Comparison of ENCODE assay signal across 21 cellular contexts in the genomic region with DNA sequence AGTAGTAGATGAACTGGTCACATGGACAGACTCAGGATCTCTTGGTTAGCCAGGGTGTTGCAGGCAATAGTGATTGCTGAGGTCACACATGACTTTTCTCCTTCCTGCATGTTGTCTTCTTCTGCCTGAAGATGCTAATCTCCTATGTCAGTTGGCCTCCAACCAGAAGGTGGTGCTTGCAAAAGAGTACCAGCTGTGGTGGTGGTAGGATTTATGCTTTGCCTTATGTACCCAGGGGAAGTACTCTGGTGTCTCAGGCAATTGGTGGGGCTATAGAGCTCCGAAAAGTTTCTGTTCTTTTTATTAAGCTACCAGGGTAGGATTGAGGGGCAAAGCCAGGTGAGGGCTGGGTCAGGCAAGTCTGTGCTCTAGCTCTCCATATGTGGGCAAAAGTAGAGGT.
DNase-seq lines count a peak whose midpoint lies in the region; FAIRE-seq and TF ChIP-seq lines count a peak whose summit lies in the region.
"Had no signal": no experiment of that assay in that cellular context is flagged by ENCODE, and none has a peak within 500 bp of the region (broad histone marks: within the 10 kb centered on the region; RNA-seq: fewer than 3 reads in every experiment).

No MANE protein-coding gene starts in this region.

- no peak overlapping the region for H3K27ac Mint-ChIP-seq in activated CD4-positive, alpha-beta T cell treated with anti-CD3 and anti-CD28 coated beads, Interleukin-2, amount 10 ng/mL, durations not matched to agents 24 days and 14 days
- H3K27ac Mint-ChIP-seq: B cell; T-helper 1 cell treated with Interleukin-12 subunit alpha and Interleukin-12 subunit beta and Interleukin-4 antibody, amounts not matched to agents 30 μg/mL and 1 μg/mL, for 36 hours had no signal

- peaks cover 0 to 7% (median 2%) of the 10 kb centered on the region in 4 donors for H3K9me3 ChIP-seq in esophagus muscularis mucosa
- H3K9me3 ChIP-seq in HAP-1 = no peaks in the 10 kb centered on the region
- H3K9me3 ChIP-seq: MG63 had no signal

- in situ Hi-C loops in HAP-1 (cut with MboI; ENCODE audit: low sequenced_read_pairs) = no loop called here

- no peak overlapping the region for H3K4me3 Mint-ChIP-seq in activated CD4-positive, alpha-beta T cell treated with anti-CD3 and anti-CD28 coated beads, Interleukin-2, amount 10 ng/mL, durations not matched to agents 24 days and 14 days
- H3K4me3 Mint-ChIP-seq: B cell; T-helper 1 cell treated with Interleukin-12 subunit alpha and Interleukin-12 subunit beta and Interleukin-4 antibody, amounts not matched to agents 30 μg/mL and 1 μg/mL, for 36 hours had no signal

- WGBS in esophagus muscularis mucosa = 83% methylated on average over 1 of the region's 1 CpG

- no peak overlapping the region for H3K27ac ChIP-seq in esophagus muscularis mucosa (replicated peaks in 1 of 4)

- FAIRE-seq in frontal cortex (lab: Jason Lieb, UNC) = no peak
- FAIRE-seq: A204.1, D721Med, RCC 7860 had no signal

- H3K36me3 Mint-ChIP-seq in activated CD4-positive, alpha-beta T cell treated with anti-CD3 and anti-CD28 coated beads, Interleukin-2, amount 10 ng/mL, durations not matched to agents 24 days and 14 days (ENCODE audit: low read depth) = peaks cover 7% of the 10 kb centered on the region

- peaks cover 35% of the 10 kb centered on the region for H3K9me3 Mint-ChIP-seq in activated CD4-positive, alpha-beta T cell treated with anti-CD3 and anti-CD28 coated beads, Interleukin-2, amount 10 ng/mL, durations not matched to agents 24 days and 14 days

- H3K27me3 ChIP-seq in esophagus muscularis mucosa = no peaks in the 10 kb centered on the region
- no peaks in the 10 kb centered on the region for H3K27me3 ChIP-seq in HAP-1 (ENCODE audit: low read depth)
- H3K27me3 ChIP-seq: MG63 had no signal

- intact Hi-C loops in activated CD4-positive, alpha-beta T cell treated with anti-CD3 and anti-CD28 coated beads, Interleukin-2, amount 10 ng/mL, durations not matched to agents 24 days and 14 days (cut with micrococcal nuclease) = no loop called here
- intact Hi-C loops in esophagus muscularis mucosa (cut with DNase I) = no loop called here

- H3K4me1 ChIP-seq in esophagus muscularis mucosa (no peaks in the 10 kb centered on the region), HAP-1 (no peaks in the 10 kb centered on the region)

- H3K4me1 Mint-ChIP-seq in activated CD4-positive, alpha-beta T cell treated with anti-CD3 and anti-CD28 coated beads, Interleukin-2, amount 10 ng/mL, durations not matched to agents 24 days and 14 days = peaks cover 6% of the 10 kb centered on the region

- no peak for TF ChIP-seq EP300 in esophagus muscularis mucosa (IDR thresholded peaks at IDR 0.05)

- TF ChIP-seq CTCF in esophagus muscularis mucosa (IDR thresholded peaks at IDR 0.05) = no peak

- peak; percentile 40 for DNase-seq in activated CD4-positive, alpha-beta T cell treated with anti-CD3 and anti-CD28 coated beads, Interleukin-2, amount 10 ng/mL, durations not matched to agents 24 days and 14 days
- no peak for DNase-seq in activated CD4-positive, alpha-beta T cell treated with anti-CD3 and anti-CD28 coated beads for 4 hours
- DNase-seq in MV-4-11 (lab: John Stamatoyannopoulos, UW) (peak; percentile 40), esophagus muscularis mucosa (ENCODE audit: extremely low spot score) (peak; percentile 45), frontal cortex (ENCODE audit: low spot score in 2 of 2) (no peak), A172 (ENCODE audit: low spot score) (no peak), HAP-1 (ENCODE audit: low spot score in 2 of 2) (no peak)
- DNase-seq: DMS79, GOT3, Kasumi-1, MG63, NCI-H1417 treated with DMSO at 0.1 percent for 48 hours, NCI-H187, NCI-H2107, Right ventricle myocardium superior had no signal

- H3K36me3 ChIP-seq in esophagus muscularis mucosa = no peaks in the 10 kb centered on the region
- no peaks in the 10 kb centered on the region for H3K36me3 ChIP-seq in HAP-1 (replicated peaks)
- H3K36me3 ChIP-seq: MG63 had no signal

- H3K4me3 ChIP-seq in esophagus muscularis mucosa (no peak overlapping the region), HAP-1 (no peak overlapping the region)
- H3K4me3 ChIP-seq: MG63 had no signal

- no peaks in the 10 kb centered on the region for H3K27me3 Mint-ChIP-seq in activated CD4-positive, alpha-beta T cell treated with anti-CD3 and anti-CD28 coated beads, Interleukin-2, amount 10 ng/mL, durations not matched to agents 24 days and 14 days

- peak; percentile 44; the same call in 1 of the 2 replicates for TF ChIP-seq POLR2A in Raji (IDR thresholded peaks at IDR 0.05; ENCODE audit: insufficient read depth, low read depth, low read length)
- no peak for TF ChIP-seq POLR2A in esophagus muscularis mucosa (IDR thresholded peaks at IDR 0.05; ENCODE audit: low read depth)

Comparison
In these comparisons a context has a peak if more than half of its experiments do, and no peak if none do; other contexts are left out.
1. DNase-seq: peak in activated CD4-positive, alpha-beta T cell treated with anti-CD3 and anti-CD28 coated beads, Interleukin-2, amount 10 ng/mL, durations not matched to agents 24 days and 14 days (single experiment), MV-4-11 (single experiment) and esophagus muscularis mucosa (single experiment); none in activated CD4-positive, alpha-beta T cell treated with anti-CD3 and anti-CD28 coated beads for 4 hours (0 of 2), frontal cortex (0 of 2), A172 (single experiment) and HAP-1 (0 of 2).